Comparison of ENCODE assay signal across 1 cellular context in the genomic region with DNA sequence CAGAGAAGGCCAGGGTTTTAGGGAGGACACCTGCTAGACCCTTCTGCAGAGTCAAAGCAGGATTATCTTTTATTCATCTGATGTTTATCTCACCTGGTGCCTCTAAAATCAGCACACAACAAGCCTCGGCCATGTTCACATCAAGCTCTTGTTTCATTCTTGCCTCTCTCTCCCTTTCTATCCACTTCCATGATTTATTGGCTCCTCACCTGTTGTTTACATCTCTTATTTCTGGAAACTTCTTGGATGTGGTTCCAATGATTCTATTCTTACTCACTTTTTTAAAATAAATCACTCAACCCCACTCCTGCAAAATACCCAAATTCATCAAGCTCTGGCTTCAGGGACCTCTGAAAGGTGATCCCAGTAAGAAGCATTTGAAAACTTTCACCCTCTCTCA.
TF ChIP-seq lines count a peak whose summit lies in the region.

No MANE protein-coding gene starts in this region.

TF ChIP-seq in IMR-90, 13 proteins besides CTCF, POLR2A, EP300 and RAD21 (continued from another document):
- TF ChIP-seq SMC3 (IDR thresholded peaks at IDR 0.05; ENCODE audit: low read depth, low read length) (no peak), CHD1 (IDR thresholded peaks at IDR 0.05; ENCODE audit: low read depth, low read length) (no peak), RFX5 (IDR thresholded peaks at IDR 0.05; ENCODE audit: low read depth, low read length) (no peak), BHLHE40 (IDR thresholded peaks at IDR 0.05; ENCODE audit: low read depth, low read length) (no peak), MAZ (IDR thresholded peaks at IDR 0.05; ENCODE audit: borderline replicate concordance, low read depth, low read length) (no peak), MAFK (IDR thresholded peaks at IDR 0.05; ENCODE audit: low read depth, low read length) (no peak)
- TF ChIP-seq, protein P1, sequence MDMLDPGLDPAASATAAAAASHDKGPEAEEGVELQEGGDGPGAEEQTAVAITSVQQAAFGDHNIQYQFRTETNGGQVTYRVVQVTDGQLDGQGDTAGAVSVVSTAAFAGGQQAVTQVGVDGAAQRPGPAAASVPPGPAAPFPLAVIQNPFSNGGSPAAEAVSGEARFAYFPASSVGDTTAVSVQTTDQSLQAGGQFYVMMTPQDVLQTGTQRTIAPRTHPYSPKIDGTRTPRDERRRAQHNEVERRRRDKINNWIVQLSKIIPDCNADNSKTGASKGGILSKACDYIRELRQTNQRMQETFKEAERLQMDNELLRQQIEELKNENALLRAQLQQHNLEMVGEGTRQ (IDR thresholded peaks at IDR 0.05; ENCODE audit: low read depth, low read length), result no peak
TF ChIP-seq in IMR-90: peak in this region for 0.
